ENCODE assay signal across 25 cellular contexts in genomic region chr11:35388054-35388453, GRCh38. TPM values are rescaled to one million over a fixed set of nuclear protein-coding genes. Genes with fewer than 3 reads are reported as not detected.
"Had no signal": no experiment of that assay in that cellular context is flagged by ENCODE, and none has a peak within 500 bp of the region (broad histone marks: within the 10 kb centered on the region; RNA-seq: fewer than 3 reads in every experiment).

No MANE protein-coding gene starts in this region.

- H3K9me3 ChIP-seq: adrenal gland, gastrocnemius medialis, pancreas, psoas muscle, right atrium auricular region, testis had no signal

- H3K27me3 ChIP-seq: adrenal gland, cardiac muscle cell, gastrocnemius medialis, pancreas, right atrium auricular region, testis had no signal

- H3K27me3 Mint-ChIP-seq: activated CD4-positive, alpha-beta T cell treated with anti-CD3 and anti-CD28 coated beads, Interleukin-2, amount 10 ng/mL, durations not matched to agents 7 days and 5 days; activated CD8-positive, alpha-beta T cell treated with anti-CD3 and anti-CD28 coated beads for 36 hours; activated naive CD8-positive, alpha-beta T cell had no signal

- H3K36me3 Mint-ChIP-seq: activated CD8-positive, alpha-beta memory T cell treated with anti-CD3 and anti-CD28 coated beads, Interleukin-2, amount 10 ng/mL, durations not matched to agents 7 days and 5 days; natural killer cell; type B pancreatic cell had no signal

- H3K27ac ChIP-seq: adrenal gland, cardiac muscle cell, gastrocnemius medialis, psoas muscle, right atrium auricular region, spleen, testis, WERI-Rb-1 had no signal

- DNase-seq: activated CD4-positive, alpha-beta T cell treated with anti-CD3 and anti-CD28 coated beads, Interleukin-2, amount 10 ng/mL, durations not matched to agents 7 days and 5 days; activated CD4-positive, CD25-positive, alpha-beta regulatory T cell treated with anti-CD3 and anti-CD28 coated beads, Interleukin-2, amount 50 U/mL, for 72 hours; activated CD8-positive, alpha-beta memory T cell treated with anti-CD3 and anti-CD28 coated beads, Interleukin-2, amount 10 ng/mL, durations not matched to agents 7 days and 5 days; activated CD8-positive, alpha-beta T cell treated with anti-CD3 and anti-CD28 coated beads for 36 hours; activated naive CD4-positive, alpha-beta T cell; adrenal gland; effector memory CD4-positive, alpha-beta T cell; gastrocnemius medialis; head of caudate nucleus; natural killer cell; pancreas; psoas muscle; spleen; stimulated activated CD4-positive, alpha-beta T cell treated with anti-CD3 and anti-CD28 coated beads, Interleukin-4, amount 100 ng/mL, for 1 hour; stimulated activated naive CD4-positive, alpha-beta T cell; testis; WERI-Rb-1 had no signal

- H3K9me3 Mint-ChIP-seq: natural killer cell; T-helper 2 cell treated with Interferon-gamma antibody and Interleukin-4, amounts not matched to agents 5 μg/mL and 100 μg/mL, for 36 hours; type B pancreatic cell had no signal

- H3K4me1 ChIP-seq: testis had no signal

- H3K27ac Mint-ChIP-seq: activated CD4-positive, alpha-beta T cell treated with anti-CD3 and anti-CD28 coated beads, Interleukin-2, amount 10 ng/mL, durations not matched to agents 7 days and 5 days; activated CD8-positive, alpha-beta memory T cell treated with anti-CD3 and anti-CD28 coated beads, Interleukin-2, amount 10 ng/mL, durations not matched to agents 7 days and 5 days; activated CD8-positive, alpha-beta T cell treated with anti-CD3 and anti-CD28 coated beads for 36 hours; activated naive CD8-positive, alpha-beta T cell; natural killer cell; T-helper 2 cell treated with Interferon-gamma antibody and Interleukin-4, amounts not matched to agents 5 μg/mL and 100 μg/mL, for 36 hours had no signal

- FAIRE-seq: islet of Langerhans, pancreas had no signal

- H3K36me3 ChIP-seq: adrenal gland, cardiac muscle cell, gastrocnemius medialis, pancreas, right atrium auricular region, spleen had no signal

- ATAC-seq: activated CD8-positive, alpha-beta memory T cell treated with anti-CD3 and anti-CD28 coated beads, Interleukin-2, amount 10 ng/mL, durations not matched to agents 7 days and 5 days; activated CD8-positive, alpha-beta T cell treated with anti-CD3 and anti-CD28 coated beads for 36 hours; esophagus mucosa; gastrocnemius medialis; natural killer cell; psoas muscle had no signal

- H3K4me3 ChIP-seq: adrenal gland, cardiac muscle cell, gastrocnemius medialis, pancreas, psoas muscle, right atrium auricular region, spleen, testis had no signal

- H3K4me3 Mint-ChIP-seq: activated CD4-positive, alpha-beta T cell treated with anti-CD3 and anti-CD28 coated beads, Interleukin-2, amount 10 ng/mL, durations not matched to agents 7 days and 5 days; activated CD8-positive, alpha-beta memory T cell treated with anti-CD3 and anti-CD28 coated beads, Interleukin-2, amount 10 ng/mL, durations not matched to agents 7 days and 5 days; activated CD8-positive, alpha-beta T cell treated with anti-CD3 and anti-CD28 coated beads for 36 hours; activated naive CD8-positive, alpha-beta T cell; natural killer cell; T-helper 2 cell treated with Interferon-gamma antibody and Interleukin-4, amounts not matched to agents 5 μg/mL and 100 μg/mL, for 36 hours; type B pancreatic cell had no signal

RNA-seq across cellular contexts. Expression of gene SLC1A2, which starts 31.3 kb away (rescaled TPM):
- total RNA-seq: activated CD4-positive, alpha-beta T cell treated with anti-CD3 and anti-CD28 coated beads, Interleukin-2, amount 10 ng/mL, durations not matched to agents 7 days and 5 days; activated CD8-positive, alpha-beta memory T cell treated with anti-CD3 and anti-CD28 coated beads, Interleukin-2, amount 10 ng/mL, durations not matched to agents 7 days and 5 days; activated CD8-positive, alpha-beta T cell treated with anti-CD3 and anti-CD28 coated beads for 36 hours; dermis microvascular lymphatic vessel endothelial cell; esophagus mucosa had no signal
